1 cellular context compared by ENCODE assay signal in genomic region chr6:165659945-165660862, GRCh38.
A peak's percentile ranks its signal among the peaks of the same experiment; 100 is the strongest.
TF ChIP-seq lines count a peak whose summit lies in the region.

No MANE protein-coding gene starts in this region.

TF ChIP-seq in endothelial cell of umbilical vein, 7 proteins besides CTCF, POLR2A, EP300 and RAD21:
- peak; percentile 20 for TF ChIP-seq EZH2 (IDR thresholded peaks at IDR 0.05; ENCODE audit: borderline replicate concordance, low read depth, low read length, severe bottlenecking)
- no peak for TF ChIP-seq MAX (IDR thresholded peaks at IDR 0.05; ENCODE audit: insufficient read depth, insufficient read length)
- TF ChIP-seq GATA2 (IDR thresholded peaks at IDR 0.05; ENCODE audit: insufficient read depth, insufficient read length, low read depth, low read length), result no peak
- no peak for TF ChIP-seq POLR2AphosphoS5 (IDR thresholded peaks at IDR 0.05; ENCODE audit: insufficient read depth, low read depth, low read length)
- TF ChIP-seq FOS (IDR thresholded peaks at IDR 0.05; ENCODE audit: borderline replicate concordance, insufficient read depth, low read length), result no peak
- no peak for TF ChIP-seq JUN (IDR thresholded peaks at IDR 0.05; ENCODE audit: borderline replicate concordance, insufficient read depth, insufficient read length, low read depth)
- no peak for TF ChIP-seq MYC (IDR thresholded peaks at IDR 0.05; ENCODE audit: low read depth, low read length)
